Comparison of ENCODE assay signal across 11 cellular contexts in genomic region chr11:31927982-31928381, GRCh38.
"Had no signal": no experiment of that assay in that cellular context is flagged by ENCODE, and none has a peak within 500 bp of the region (broad histone marks: within the 10 kb centered on the region; RNA-seq: fewer than 3 reads in every experiment).

No MANE protein-coding gene starts in this region.

- H3K27ac ChIP-seq: GM23248 had no signal

- H2AFZ ChIP-seq: GM23248, GM23338 had no signal

- H3K9ac ChIP-seq: GM23248 had no signal

- H3K36me3 ChIP-seq: HAP-1 had no signal

- H3K9me3 ChIP-seq: HAP-1 had no signal

- H3K4me2 ChIP-seq: GM23338 had no signal

- FAIRE-seq: H1, H54 had no signal

- DNase-seq: GM23248, GOT3, H7, H9, HCEC 1CT, HFFc6 had no signal

- H3K4me3 ChIP-seq: GM23248, GM23338, HAP-1 had no signal

- ATAC-seq: GM23338, HCT116 had no signal

- H3K4me1 ChIP-seq: HAP-1 had no signal
